Comparison of ENCODE assay signal across 8 cellular contexts in the genomic region with DNA sequence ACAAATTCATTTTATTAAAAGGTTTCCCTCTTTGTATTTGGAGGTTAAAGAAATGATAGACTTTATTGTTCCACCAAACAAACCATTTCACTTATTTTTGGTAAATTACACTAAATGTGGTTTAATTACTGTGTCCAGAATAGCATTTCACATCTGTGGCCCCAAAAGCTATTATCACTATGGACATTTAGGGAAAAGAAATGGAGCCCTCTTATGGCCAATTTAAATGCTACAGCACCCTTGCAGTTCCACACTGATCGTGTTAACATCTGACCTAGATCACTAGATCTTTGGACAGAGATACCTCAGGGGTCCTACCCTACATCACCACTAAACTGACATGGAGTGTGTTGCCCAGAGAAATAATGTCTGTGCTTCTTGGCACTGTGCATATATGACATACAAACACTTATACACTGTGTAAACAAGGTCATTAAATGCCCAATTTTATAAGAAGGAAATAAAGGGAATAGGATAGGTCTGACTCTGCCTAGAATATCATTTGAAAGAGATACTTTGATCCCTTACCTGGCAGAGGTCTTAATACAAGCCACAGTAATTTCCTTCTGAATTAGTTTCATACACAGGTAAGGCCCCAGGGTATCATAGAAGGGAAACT.
DNase-seq lines count a peak whose midpoint lies in the region; ATAC-seq and TF ChIP-seq lines count a peak whose summit lies in the region.

No MANE protein-coding gene starts in this region.

- no peaks in the 10 kb centered on the region for H3F3A ChIP-seq in smooth muscle cell (ENCODE audit: low read depth)

- no peaks in the 10 kb centered on the region for H3K79me2 ChIP-seq in smooth muscle cell (ENCODE audit: low read depth)

- H3K4me1 ChIP-seq in smooth muscle cell (ENCODE audit: low read depth) = no peaks in the 10 kb centered on the region

- no peak overlapping the region for H3K27ac Mint-ChIP-seq in activated T-cell treated with anti-CD3 and anti-CD28 coated beads, Interleukin-2, amount 50 U/mL, for 72 hours

- H3K9ac ChIP-seq in smooth muscle cell (ENCODE audit: low read depth) = no peak overlapping the region

- peaks cover 15% of the 10 kb centered on the region for H3K4me1 Mint-ChIP-seq in activated T-cell treated with anti-CD3 and anti-CD28 coated beads, Interleukin-2, amount 50 U/mL, for 72 hours (ENCODE audit: low read depth)

- 10% methylated on average over 1 of the region's 1 CpG for WGBS in smooth muscle cell (ENCODE audit: low lambda C conversion rate)

- no peak overlapping the region for H3K4me3 ChIP-seq in foreskin fibroblast (ENCODE audit: low read depth in 1 of 2, low read length in 2 of 2)
- H3K4me3 ChIP-seq in smooth muscle cell = no peak overlapping the region
- no peak overlapping the region for H3K4me3 ChIP-seq in coronary artery

- H3K9me3 ChIP-seq in smooth muscle cell (replicated peaks; ENCODE audit: low read depth) = no peaks in the 10 kb centered on the region

- peaks cover 0 to 2% of the 10 kb centered on the region in 2 donors for H3K9me3 Mint-ChIP-seq in activated T-cell treated with anti-CD3 and anti-CD28 coated beads, Interleukin-2, amount 50 U/mL, for 72 hours

- DNase-seq in activated T-cell treated with anti-CD3 and anti-CD28 coated beads, Interleukin-2, amount 50 U/mL, for 72 hours = no peak
- DNase-seq in activated T-cell treated with anti-CD3 and anti-CD28 coated beads, Interleukin-2, amount 50 U/mL, for 48 hours = no peak
- peak; percentile 91 to 98 for DNase-seq in Kasumi-1 (lab: John Stamatoyannopoulos, UW)
- DNase-seq in SW480 (ENCODE audit: low spot score) = peak; percentile 47
- DNase-seq in foreskin fibroblast = peak; percentile 10 to 74
- DNase-seq in smooth muscle cell (lab: John Stamatoyannopoulos, UW; ENCODE audit: unreplicated experiment) = no peak
- no peak for DNase-seq in coronary artery (ENCODE audit: low spot score)

- H3K36me3 Mint-ChIP-seq in activated T-cell treated with anti-CD3 and anti-CD28 coated beads, Interleukin-2, amount 50 U/mL, for 72 hours (ENCODE audit: insufficient read depth in 2 of 2) = no peaks in the 10 kb centered on the region

- H3K27me3 ChIP-seq in smooth muscle cell (ENCODE audit: low read depth) = no peaks in the 10 kb centered on the region

- H4K20me1 ChIP-seq in smooth muscle cell (ENCODE audit: low read depth) = no peaks in the 10 kb centered on the region

- no peaks in the 10 kb centered on the region for H3K27me3 Mint-ChIP-seq in activated T-cell treated with anti-CD3 and anti-CD28 coated beads, Interleukin-2, amount 50 U/mL, for 72 hours (ENCODE audit: low read depth)

- H3K27ac ChIP-seq in smooth muscle cell (ENCODE audit: low read depth) (no peak overlapping the region), coronary artery (no peak overlapping the region)

- no peak overlapping the region for H2AFZ ChIP-seq in smooth muscle cell (ENCODE audit: low read depth)

- H3K4me3 Mint-ChIP-seq in activated T-cell treated with anti-CD3 and anti-CD28 coated beads, Interleukin-2, amount 50 U/mL, for 72 hours = no peak overlapping the region

- TF ChIP-seq CTCF in foreskin fibroblast (IDR thresholded peaks at IDR 0.05; ENCODE audit: low read depth, low read length) (peak; percentile 70), smooth muscle cell (IDR thresholded peaks at IDR 0.05; ENCODE audit: borderline replicate concordance, insufficient read depth, poor library complexity, severe bottlenecking) (peak; percentile 57), coronary artery (IDR thresholded peaks at IDR 0.05) (no peak)

- peak; percentile 45 to 52 for ATAC-seq in activated T-cell treated with anti-CD3 and anti-CD28 coated beads, Interleukin-2, amount 50 U/mL, for 72 hours (replicated peaks in 1 of 2)
- no peak for ATAC-seq in HG02885 (IDR thresholded peaks at IDR 0.05; ENCODE audit: poor library complexity, unreplicated experiment)

- no peak overlapping the region for H3K4me2 ChIP-seq in smooth muscle cell

- no peaks in the 10 kb centered on the region for H3K36me3 ChIP-seq in smooth muscle cell (ENCODE audit: low read depth)

Comparison
In these comparisons a context has a peak if more than half of its experiments do, and no peak if none do; other contexts are left out.
1. DNase-seq: peak in Kasumi-1 (2 of 2), SW480 (single experiment) and foreskin fibroblast (2 of 2); none in activated T-cell treated with anti-CD3 and anti-CD28 coated beads, Interleukin-2, amount 50 U/mL, for 72 hours (0 of 2), activated T-cell treated with anti-CD3 and anti-CD28 coated beads, Interleukin-2, amount 50 U/mL, for 48 hours (0 of 2), smooth muscle cell (single experiment) and coronary artery (single experiment).